25 cellular contexts compared by ENCODE assay signal in genomic region chr13:97423300-97424045, GRCh38. TPM values are rescaled to one million over a fixed set of nuclear protein-coding genes. Genes with fewer than 3 reads are reported as not detected.
DNase-seq lines count a peak whose midpoint lies in the region; ATAC-seq and TF ChIP-seq lines count a peak whose summit lies in the region.
"Had no signal": no experiment of that assay in that cellular context is flagged by ENCODE, and none has a peak within 500 bp of the region (broad histone marks: within the 10 kb centered on the region; RNA-seq: fewer than 3 reads in every experiment).

No MANE protein-coding gene starts in this region.

- no peaks in the 10 kb centered on the region for H3K9me3 ChIP-seq in mammary epithelial cell (replicated peaks; ENCODE audit: insufficient read depth, low read length)
- H3K9me3 ChIP-seq in mesenchymal stem cell (ENCODE audit: control insufficient read depth, low read length), result no peaks in the 10 kb centered on the region
- H3K9me3 ChIP-seq: ascending aorta, MG63, tibial nerve had no signal

- no peak overlapping the region for H3K27ac Mint-ChIP-seq in MCF 10A (ENCODE audit: low read depth, unreplicated experiment)
- no peak overlapping the region for H3K27ac Mint-ChIP-seq in T-cell
- H3K27ac Mint-ChIP-seq: activated CD8-positive, alpha-beta T cell treated with anti-CD3 and anti-CD28 coated beads for 36 hours; B cell had no signal

- no peak overlapping the region for H2BK120ac ChIP-seq in mesenchymal stem cell (ENCODE audit: low read depth, low read length)

- H3K9ac ChIP-seq in mammary epithelial cell (ENCODE audit: insufficient read depth, low read length) (no peak overlapping the region), mesenchymal stem cell (ENCODE audit: low read length) (peak overlapping the region; percentile 30)

- no peak overlapping the region for H3K23ac ChIP-seq in mesenchymal stem cell (ENCODE audit: low read length in 2 of 2)

- WGBS in mammary epithelial cell (ENCODE audit: low coverage, missing lambda C conversion rate), result 72% methylated on average over 8 of the region's 8 CpGs
- WGBS in mesenchymal stem cell, result 92% methylated on average over 7 of the region's 8 CpGs

- H3K4ac ChIP-seq in mesenchymal stem cell (ENCODE audit: low read depth in 1 of 2, low read length in 2 of 2), result no peak overlapping the region

- H4K91ac ChIP-seq in mesenchymal stem cell (ENCODE audit: low read length), result no peak overlapping the region

- H3K27me3 Mint-ChIP-seq in MCF 10A (ENCODE audit: insufficient read depth, unreplicated experiment) (no peaks in the 10 kb centered on the region), T-cell (peaks cover 11 to 24% of the 10 kb centered on the region in 2 donors)

- intact Hi-C loops in MCF 10A (cut with micrococcal nuclease) (no loop called here), mammary epithelial cell (cut with micrococcal nuclease) (no loop called here)

- H2AFZ ChIP-seq in mammary epithelial cell (ENCODE audit: low read depth, low read length) (no peak overlapping the region), mesenchymal stem cell (ENCODE audit: low read depth, low read length) (no peak overlapping the region)

- TF ChIP-seq CTCF in MCF 10A (IDR thresholded peaks at IDR 0.05; ENCODE audit: unreplicated experiment) (no peak), mammary epithelial cell (conservative IDR thresholded peaks at IDR 0.05 in 1 of 2, IDR thresholded peaks at IDR 0.05 in 1 of 2; ENCODE audit: extremely low read depth in 1 of 2, insufficient read depth in 1 of 2, low read depth in 1 of 2, low read length in 2 of 2) (no peak), fibroblast of pulmonary artery (IDR thresholded peaks at IDR 0.05; ENCODE audit: low read length, missing control alignments) (no peak)

- no peak overlapping the region for H3K4me3 Mint-ChIP-seq in MCF 10A (ENCODE audit: unreplicated experiment)
- no peak overlapping the region for H3K4me3 Mint-ChIP-seq in T-cell
- H3K4me3 Mint-ChIP-seq: activated CD8-positive, alpha-beta T cell treated with anti-CD3 and anti-CD28 coated beads for 36 hours; B cell had no signal

- H3K4me2 ChIP-seq in mammary epithelial cell (ENCODE audit: insufficient read depth, low read depth, low read length), result no peak overlapping the region
- H3K4me2 ChIP-seq in mesenchymal stem cell (ENCODE audit: low read length, poor library complexity, severe bottlenecking), result no peak overlapping the region

- H3K4me3 ChIP-seq in mammary epithelial cell (replicated peaks in 1 of 3; ENCODE audit: insufficient read depth in 1 of 3, low read depth in 2 of 3, low read length in 3 of 3), result no peak overlapping the region
- H3K4me3 ChIP-seq in fibroblast of pulmonary artery (replicated peaks; ENCODE audit: low read depth, low read length), result no peak overlapping the region
- no peak overlapping the region for H3K4me3 ChIP-seq in mesenchymal stem cell (ENCODE audit: insufficient read depth in 1 of 2, low read depth in 1 of 2, low read length in 2 of 2)
- H3K4me3 ChIP-seq: ascending aorta, MG63, tibial nerve had no signal

- H3K36me3 ChIP-seq in mammary epithelial cell (ENCODE audit: insufficient read depth, low read length), result no peaks in the 10 kb centered on the region
- H3K36me3 ChIP-seq in mesenchymal stem cell (ENCODE audit: control insufficient read depth in 1 of 2, insufficient read depth in 2 of 2, low read depth in 1 of 2, low read length in 2 of 2), result no peaks in the 10 kb centered on the region
- H3K36me3 ChIP-seq: ascending aorta, MG63, tibial nerve had no signal

- dilution Hi-C loops in mammary epithelial cell (cut with HindIII; ENCODE audit: low sequenced_read_pairs), result no loop called here

- H4K20me1 ChIP-seq in mammary epithelial cell (ENCODE audit: insufficient read depth, low read length), result no peaks in the 10 kb centered on the region

- CTCF ChIA-PET in MCF 10A (lab: Yijun Ruan, JAX) (interaction anchor here (0.6 to 2.2 kb wide), 8 partner anchors 9 to 689 kb away, joined by 3 to 5 read pairs (median 3); no protein-coding TSS in a partner anchor), mammary epithelial cell (lab: Charles Lee; ENCODE audit: low non-redundant PET) (no interaction called here), T-cell (lab: Charles Lee) (no interaction called here)

- peak; percentile 37 for DNase-seq in MCF 10A (ENCODE audit: unreplicated experiment)
- DNase-seq in mammary epithelial cell, result no peak
- DNase-seq in fibroblast of pulmonary artery (ENCODE audit: low read depth), result peak; percentile 25
- no peak for DNase-seq in mesenchymal stem cell
- no peak for DNase-seq in cortex of kidney (lab: John Stamatoyannopoulos, UW)
- DNase-seq in T-cell, result no peak
- DNase-seq: 8988T; activated CD4-positive, CD25-positive, alpha-beta regulatory T cell treated with anti-CD3 and anti-CD28 coated beads, Interleukin-2, amount 50 U/mL, for 72 hours; activated CD8-positive, alpha-beta T cell treated with anti-CD3 and anti-CD28 coated beads for 36 hours; activated naive CD4-positive, alpha-beta T cell treated with Interleukin-2 at 50 U/mL for 16 hours; effector CD4-positive, alpha-beta T cell; GF-D8; HCEC 1CT; IMR-90; kidney glomerular epithelial cell; MG63; NCI-H1694; NCI-H774; stimulated activated CD4-positive, alpha-beta T cell treated with anti-CD3 and anti-CD28 coated beads, Interleukin-4, amount 100 ng/mL, for 4 hours; stimulated activated naive CD8-positive, alpha-beta T cell treated with anti-CD3 and anti-CD28 coated beads, Interleukin-15, Interleukin-2, amounts not matched to agents 100 U/mL and 50 U/mL, for 24 hours had no signal

- no peak for ATAC-seq in HG03139 (IDR thresholded peaks at IDR 0.05; ENCODE audit: unreplicated experiment)
- no peak for ATAC-seq in T-cell (replicated peaks in 1 of 4)
- ATAC-seq: activated CD8-positive, alpha-beta T cell treated with anti-CD3 and anti-CD28 coated beads for 36 hours; stimulated activated naive CD8-positive, alpha-beta T cell treated with anti-CD3 and anti-CD28 coated beads, Interleukin-15, Interleukin-2, amounts not matched to agents 100 U/mL and 50 U/mL, for 24 hours had no signal

- H3K27me3 ChIP-seq in mammary epithelial cell (ENCODE audit: insufficient read depth, low read length) (no peaks in the 10 kb centered on the region), mesenchymal stem cell (ENCODE audit: control insufficient read depth in 1 of 2, insufficient read depth in 1 of 2, low read length in 2 of 2) (no peaks in the 10 kb centered on the region)
- H3K27me3 ChIP-seq: ascending aorta, MG63, tibial nerve had no signal

- no peak overlapping the region for H4K8ac ChIP-seq in mesenchymal stem cell (ENCODE audit: low read length)

- no peaks in the 10 kb centered on the region for H3K4me1 Mint-ChIP-seq in MCF 10A (ENCODE audit: insufficient read depth, unreplicated experiment)
- no peaks in the 10 kb centered on the region for H3K4me1 Mint-ChIP-seq in T-cell
- H3K4me1 Mint-ChIP-seq: B cell had no signal

- H3K9me3 Mint-ChIP-seq in MCF 10A (ENCODE audit: unreplicated experiment) (no peaks in the 10 kb centered on the region), T-cell (no peaks in the 10 kb centered on the region)
- H3K9me3 Mint-ChIP-seq: activated CD8-positive, alpha-beta T cell treated with anti-CD3 and anti-CD28 coated beads for 36 hours had no signal

- BruUV-seq in MCF 10A (replicated peaks; lab: Mats Ljungman, UMichigan) (no TSS peak), mammary epithelial cell (replicated peaks; lab: Mats Ljungman, UMichigan) (no TSS peak)

- H3K14ac ChIP-seq in mesenchymal stem cell (ENCODE audit: low read length in 2 of 2), result no peak overlapping the region

- no peak overlapping the region for H3K27ac ChIP-seq in mammary epithelial cell (ENCODE audit: insufficient read depth, low read depth, low read length)
- H3K27ac ChIP-seq in mesenchymal stem cell (ENCODE audit: low read length, poor library complexity, severe bottlenecking), result no peak overlapping the region
- H3K27ac ChIP-seq in temporal lobe (ENCODE audit: low read depth, low read length), result peak overlapping the region; percentile 17

- H2BK5ac ChIP-seq in mesenchymal stem cell (ENCODE audit: low read depth, low read length, poor library complexity, severe bottlenecking), result no peak overlapping the region

- H3K79me1 ChIP-seq in mesenchymal stem cell (replicated peaks; ENCODE audit: low read length, poor library complexity, severe bottlenecking), result peaks cover 2% of the 10 kb centered on the region

- POLR2A ChIA-PET in MCF 10A (lab: Yijun Ruan, JAX) (interaction anchor here (3.6 kb wide), 1 partner anchor 9 kb away, joined by 30 read pairs; the partner anchor contains the start of gene RAP2A), T-cell (lab: Charles Lee) (interaction anchor here in 1 of 2 donors (0.6 kb wide), 1 partner anchor 12 kb away, joined by 3 read pairs; no protein-coding TSS in a partner anchor)

- H3K36me3 Mint-ChIP-seq in MCF 10A (ENCODE audit: insufficient read depth, unreplicated experiment) (no peaks in the 10 kb centered on the region), T-cell (no peaks in the 10 kb centered on the region)

- H2AK5ac ChIP-seq in mesenchymal stem cell (ENCODE audit: low read length, severe bottlenecking), result no peak overlapping the region

- H2BK15ac ChIP-seq in mesenchymal stem cell (ENCODE audit: low read depth, poor library complexity, severe bottlenecking), result no peak overlapping the region

- H3K18ac ChIP-seq in mesenchymal stem cell (ENCODE audit: low read depth in 1 of 2, low read length in 2 of 2), result no peak overlapping the region

- in situ Hi-C loops in mammary epithelial cell (cut with MboI; ENCODE audit: low sequenced_read_pairs in 2 of 2), result no loop called here

- no peaks in the 10 kb centered on the region for H3K4me1 ChIP-seq in mammary epithelial cell (ENCODE audit: insufficient read depth, low read length)
- H3K4me1 ChIP-seq in mesenchymal stem cell (ENCODE audit: control insufficient read depth, insufficient read depth, low read depth, low read length), result no peaks in the 10 kb centered on the region

- no peak overlapping the region for H2BK12ac ChIP-seq in mesenchymal stem cell (ENCODE audit: low read length in 2 of 2)

- no peaks in the 10 kb centered on the region for H3K79me2 ChIP-seq in mammary epithelial cell (ENCODE audit: insufficient read depth, low read length)

RNA-seq across cellular contexts. Expression of gene RAP2A, which starts 10.5 kb away (rescaled TPM):
- total RNA-seq in MCF 10A (2022), result 33.4 and 34.3 TPM in 2 replicates
- total RNA-seq in mammary epithelial cell, result 10 to 100 TPM; 34.3 to 44.5 TPM
- 14.0 TPM for polyA plus RNA-seq in mammary epithelial cell
- polyA minus RNA-seq in mammary epithelial cell, result 19.8 TPM
- polyA plus RNA-seq in mesenchymal stem cell (2013, experiment 1 of 2), result 15.2 TPM
- polyA plus RNA-seq in mesenchymal stem cell (2013, experiment 2 of 2), result 15.4 TPM
- 158 TPM for total RNA-seq in temporal lobe
- total RNA-seq in T-cell, result 10 to 100 TPM; 14.0 to 25.6 (median 20.2) TPM

Comparison
In these comparisons a context has a peak if more than half of its experiments do, and no peak if none do; other contexts are left out.
1. DNase-seq: peak in MCF 10A (single experiment) and fibroblast of pulmonary artery (single experiment); none in mammary epithelial cell (single experiment), mesenchymal stem cell (single experiment), cortex of kidney (single experiment) and T-cell (0 of 34).